ENCODE assay signal across 8 cellular contexts in genomic region chr9:130043654-130044623, GRCh38. TPM values are rescaled to one million over a fixed set of nuclear protein-coding genes. Genes with fewer than 3 reads are reported as not detected.
DNase-seq lines count a peak whose midpoint lies in the region; ATAC-seq lines count a peak whose summit lies in the region.

No MANE protein-coding gene starts in this region.

- H3K36me3 Mint-ChIP-seq in effector memory CD8-positive, alpha-beta T cell (ENCODE audit: insufficient read depth) = peaks cover 49% of the 10 kb centered on the region

- H3K9me3 Mint-ChIP-seq in effector memory CD8-positive, alpha-beta T cell = no peaks in the 10 kb centered on the region

- H3K27ac Mint-ChIP-seq in effector memory CD8-positive, alpha-beta T cell = peak overlapping the region; percentile 91 to 96

- no peak for ATAC-seq in effector memory CD8-positive, alpha-beta T cell (replicated peaks)
- ATAC-seq in HG03135 (IDR thresholded peaks at IDR 0.05; ENCODE audit: unreplicated experiment) = no peak
- no peak for ATAC-seq in GM19467 (IDR thresholded peaks at IDR 0.05; ENCODE audit: unreplicated experiment)
- ATAC-seq in HG02678 (IDR thresholded peaks at IDR 0.05; ENCODE audit: unreplicated experiment) = no peak
- no peak for ATAC-seq in GM19351 (IDR thresholded peaks at IDR 0.05; ENCODE audit: unreplicated experiment)

- peaks cover 38 to 39% of the 10 kb centered on the region in 2 donors for H3K4me1 Mint-ChIP-seq in effector memory CD8-positive, alpha-beta T cell (ENCODE audit: low read depth in 2 of 2)

- no peaks in the 10 kb centered on the region for H3K27me3 Mint-ChIP-seq in effector memory CD8-positive, alpha-beta T cell

- peaks cover 6% of the 10 kb centered on the region for H3K27me3 ChIP-seq in NT2/D1 (ENCODE audit: insufficient read depth, insufficient read length)

- peaks cover 3% of the 10 kb centered on the region for H3K4me1 ChIP-seq in NT2/D1 (ENCODE audit: insufficient read depth, insufficient read length)

- H3K36me3 ChIP-seq in NT2/D1 (ENCODE audit: insufficient read depth, insufficient read length, low read length) = peaks cover 4% of the 10 kb centered on the region

- peak overlapping the region; percentile 99 to 100 for H3K4me3 Mint-ChIP-seq in effector memory CD8-positive, alpha-beta T cell

- H3K4me3 ChIP-seq in NT2/D1 (ENCODE audit: insufficient read length, low read depth) = peak overlapping the region; percentile 56

- no peaks in the 10 kb centered on the region for H3K9me3 ChIP-seq in NT2/D1 (ENCODE audit: insufficient read depth, low read length)

- DNase-seq in DMS53 treated with DMSO at 0.1 percent for 48 hours (lab: John Stamatoyannopoulos, UW; ENCODE audit: unreplicated experiment) (peak; percentile 39), NT2/D1 (ENCODE audit: low read depth, low spot score) (no peak), mucosa of gallbladder (ENCODE audit: low spot score) (peak; percentile 29)
- no peak for DNase-seq in effector memory CD8-positive, alpha-beta T cell

- H3K9ac ChIP-seq in NT2/D1 (ENCODE audit: insufficient read length, low read depth) = peak overlapping the region; percentile 85

RNA-seq across cellular contexts. Expression of gene FNBP1, which starts 0.9 kb away (rescaled TPM):
- 66.4 TPM for total RNA-seq in mucosa of gallbladder

RNA-seq across cellular contexts. Expression of gene GPR107, which starts 9.8 kb away (rescaled TPM):
- total RNA-seq in mucosa of gallbladder = 39.6 TPM

Comparison
In these comparisons a context has a peak if more than half of its experiments do, and no peak if none do; other contexts are left out.
1. DNase-seq: peak in DMS53 treated with DMSO at 0.1 percent for 48 hours (single experiment) and mucosa of gallbladder (single experiment); none in NT2/D1 (single experiment) and effector memory CD8-positive, alpha-beta T cell (0 of 3).